Comparison of ENCODE assay signal across 12 cellular contexts in the genomic region with DNA sequence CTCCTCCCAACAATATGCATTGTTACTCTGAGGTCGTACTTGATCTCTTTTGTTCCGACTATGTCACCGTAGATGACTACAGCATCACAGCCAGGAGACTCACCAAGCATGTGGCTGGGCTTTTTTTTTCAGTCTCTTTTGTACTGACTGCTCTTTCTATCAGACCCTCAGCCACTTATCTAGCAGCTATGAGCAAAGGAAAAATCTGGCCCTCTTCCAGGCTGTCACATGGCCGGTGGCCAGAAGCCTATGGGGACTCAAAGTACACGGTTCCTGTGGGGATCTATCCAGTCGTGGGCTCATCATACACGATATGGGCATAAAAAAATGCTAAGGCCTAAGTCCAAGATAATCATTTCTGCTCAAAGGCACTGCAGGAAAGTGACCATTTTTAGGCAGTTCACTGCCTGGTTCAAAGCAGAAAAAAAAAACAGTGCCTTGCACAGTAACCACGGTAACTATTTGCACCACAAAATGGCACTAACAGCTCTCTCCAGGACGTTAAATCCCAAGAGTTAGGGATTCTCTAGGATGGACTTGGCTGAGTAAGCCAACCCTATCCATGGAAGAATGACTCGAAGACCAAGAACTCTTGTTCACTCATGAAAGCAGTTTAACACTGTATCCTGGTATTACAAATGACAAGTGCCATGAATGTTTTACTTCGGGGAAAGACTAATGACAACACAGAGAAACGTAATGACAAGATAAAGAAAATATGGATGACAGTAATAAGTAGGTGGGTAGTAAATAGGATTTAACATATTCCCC. TPM values are rescaled to one million over a fixed set of nuclear protein-coding genes. Genes with fewer than 3 reads are reported as not detected.
A peak's percentile ranks its signal among the peaks of the same experiment; 100 is the strongest.
DNase-seq lines count a peak whose midpoint lies in the region; ATAC-seq and TF ChIP-seq lines count a peak whose summit lies in the region.
"Had no signal": no experiment of that assay in that cellular context is flagged by ENCODE, and none has a peak within 500 bp of the region (broad histone marks: within the 10 kb centered on the region; RNA-seq: fewer than 3 reads in every experiment).

No MANE protein-coding gene starts in this region.

- H3K27me3 Mint-ChIP-seq in activated T-helper 17 cell treated with anti-CD3 and anti-CD28 coated beads, Interleukin-2, amount 50 U/mL, for 72 hours, result no peaks in the 10 kb centered on the region
- H3K27me3 Mint-ChIP-seq: stimulated activated naive CD8-positive, alpha-beta T cell treated with anti-CD3 and anti-CD28 coated beads, Interleukin-15, amount 100 ng/mL, for 72 hours had no signal

- H3K27ac Mint-ChIP-seq in activated T-helper 17 cell treated with anti-CD3 and anti-CD28 coated beads, Interleukin-2, amount 50 U/mL, for 72 hours, result peak overlapping the region; percentile 7
- H3K27ac Mint-ChIP-seq: stimulated activated naive CD8-positive, alpha-beta T cell treated with anti-CD3 and anti-CD28 coated beads, Interleukin-15, amount 100 ng/mL, for 72 hours had no signal

- in situ Hi-C loops in GM13977 (cut with MboI; ENCODE audit: low pct_unique_long_range_greater_than_20kb, low sequenced_read_pairs, unreplicated experiment), result no loop called here

- H3K36me3 ChIP-seq in ACC112 (ENCODE audit: insufficient read depth, low read length), result no peaks in the 10 kb centered on the region
- H3K36me3 ChIP-seq in hepatocyte (replicated peaks; ENCODE audit: insufficient read depth, low read depth), result no peaks in the 10 kb centered on the region
- no peaks in the 10 kb centered on the region for H3K36me3 ChIP-seq in prostate gland

- no peak overlapping the region for H3K4me2 ChIP-seq in hepatocyte

- peaks cover 11% of the 10 kb centered on the region for H3K4me1 Mint-ChIP-seq in activated T-helper 17 cell treated with anti-CD3 and anti-CD28 coated beads, Interleukin-2, amount 50 U/mL, for 72 hours

- no peaks in the 10 kb centered on the region for H4K20me1 ChIP-seq in hepatocyte (ENCODE audit: insufficient read depth, poor library complexity, severe bottlenecking)

- intact Hi-C loops in prostate gland (cut with DNase I), result no loop called here

- H3K4me3 Mint-ChIP-seq in activated T-helper 17 cell treated with anti-CD3 and anti-CD28 coated beads, Interleukin-2, amount 50 U/mL, for 72 hours, result no peak overlapping the region
- H3K4me3 Mint-ChIP-seq: stimulated activated naive CD8-positive, alpha-beta T cell treated with anti-CD3 and anti-CD28 coated beads, Interleukin-15, amount 100 ng/mL, for 72 hours had no signal

- H3K4me3 ChIP-seq in ACC112 (ENCODE audit: low read depth, low read length) (no peak overlapping the region), hepatocyte (no peak overlapping the region), prostate gland (no peak overlapping the region)

- H3K9me3 ChIP-seq in hepatocyte (ENCODE audit: low read depth) (no peaks in the 10 kb centered on the region), prostate gland (no peaks in the 10 kb centered on the region)

- peaks cover 13% of the 10 kb centered on the region for H3K4me1 ChIP-seq in ACC112 (ENCODE audit: control insufficient read depth, insufficient read depth, low read length, unreplicated experiment)
- no peaks in the 10 kb centered on the region for H3K4me1 ChIP-seq in hepatocyte (ENCODE audit: insufficient read depth)
- no peaks in the 10 kb centered on the region for H3K4me1 ChIP-seq in prostate gland (replicated peaks)

- H3K79me2 ChIP-seq in ACC112 (ENCODE audit: control insufficient read depth, insufficient read depth, low read length, unreplicated experiment) (no peaks in the 10 kb centered on the region), hepatocyte (no peaks in the 10 kb centered on the region)

- TF ChIP-seq POLR2A in prostate gland (IDR thresholded peaks at IDR 0.05), result no peak

- H3K36me3 Mint-ChIP-seq in activated T-helper 17 cell treated with anti-CD3 and anti-CD28 coated beads, Interleukin-2, amount 50 U/mL, for 72 hours (ENCODE audit: low read depth), result peaks cover 34% of the 10 kb centered on the region

- peak; percentile 14 for DNase-seq in NCI-H1436 treated with DMSO at 0.1 percent for 48 hours (lab: John Stamatoyannopoulos, UW)
- peak; percentile 29 for DNase-seq in hepatocyte (ENCODE audit: low spot score)
- DNase-seq in GM13977 (ENCODE audit: low spot score), result no peak
- no peak for DNase-seq in iPS-NIHi11 (ENCODE audit: low spot score)
- DNase-seq in prostate gland (ENCODE audit: low spot score), result no peak
- DNase-seq: activated CD4-positive, alpha-beta T cell treated with anti-CD3 and anti-CD28 coated beads for 1 hour; amniotic stem cell; NCI-H1694 treated with DMSO at 0.1 percent for 48 hours; stimulated activated naive CD8-positive, alpha-beta T cell treated with anti-CD3 and anti-CD28 coated beads, Interleukin-15, amount 100 ng/mL, for 72 hours had no signal

- no peaks in the 10 kb centered on the region for H3K9me3 Mint-ChIP-seq in activated T-helper 17 cell treated with anti-CD3 and anti-CD28 coated beads, Interleukin-2, amount 50 U/mL, for 72 hours
- H3K9me3 Mint-ChIP-seq: stimulated activated naive CD8-positive, alpha-beta T cell treated with anti-CD3 and anti-CD28 coated beads, Interleukin-15, amount 100 ng/mL, for 72 hours had no signal

- TF ChIP-seq CTCF in hepatocyte (IDR thresholded peaks at IDR 0.05; ENCODE audit: poor library complexity), result no peak
- TF ChIP-seq CTCF in GM13977 (IDR thresholded peaks at IDR 0.05; ENCODE audit: extremely low read depth, insufficient read depth, missing control alignments), result no peak
- no peak for TF ChIP-seq CTCF in prostate gland (IDR thresholded peaks at IDR 0.05)

- H3K27ac ChIP-seq in ACC112 (ENCODE audit: low read depth, low read length), result peak overlapping the region; percentile 18; the same call in 1 of the 2 replicates
- no peak overlapping the region for H3K27ac ChIP-seq in hepatocyte
- no peak overlapping the region for H3K27ac ChIP-seq in prostate gland

- WGBS in hepatocyte (ENCODE audit: low lambda C conversion rate, missing lambda C conversion rate), result 72% methylated on average over 12 of the region's 12 CpGs
- WGBS in prostate gland, result 64% methylated on average over 12 of the region's 12 CpGs

- no peaks in the 10 kb centered on the region for H3K27me3 ChIP-seq in ACC112 (ENCODE audit: insufficient read depth, low read length)
- H3K27me3 ChIP-seq in hepatocyte, result no peaks in the 10 kb centered on the region
- H3K27me3 ChIP-seq in prostate gland (replicated peaks; ENCODE audit: insufficient read depth), result no peaks in the 10 kb centered on the region

- no peaks in the 10 kb centered on the region for H3K9me2 ChIP-seq in hepatocyte (replicated peaks; ENCODE audit: insufficient read depth)

- H2AFZ ChIP-seq in ACC112 (ENCODE audit: low read length, unreplicated experiment), result no peak overlapping the region
- H2AFZ ChIP-seq in hepatocyte, result no peak overlapping the region

- no peak for ATAC-seq in activated T-helper 17 cell treated with anti-CD3 and anti-CD28 coated beads, Interleukin-2, amount 50 U/mL, for 72 hours (replicated peaks)
- ATAC-seq in GM21717 (IDR thresholded peaks at IDR 0.05; ENCODE audit: unreplicated experiment), result no peak
- ATAC-seq: stimulated activated naive CD8-positive, alpha-beta T cell treated with anti-CD3 and anti-CD28 coated beads, Interleukin-15, amount 100 ng/mL, for 72 hours had no signal

RNA-seq across cellular contexts. Expression of a gene that starts 50.3 kb away (rescaled TPM):
- total RNA-seq in activated T-helper 17 cell treated with anti-CD3 and anti-CD28 coated beads, Interleukin-2, amount 50 U/mL, for 72 hours, result 10 to 100 TPM; 23.2 to 38.1 TPM
- total RNA-seq in hepatocyte (16.2 and 16.8 TPM in 2 replicates), prostate gland (10 to 100 TPM; 12.9 to 31.9 TPM)
- polyA plus RNA-seq in hepatocyte, result 11.1 and 14.8 TPM in 2 replicates

Comparison
In these comparisons a context has a peak if more than half of its experiments do, and no peak if none do; other contexts are left out.
1. DNase-seq: peak in NCI-H1436 treated with DMSO at 0.1 percent for 48 hours (single experiment) and hepatocyte (single experiment); none in GM13977 (single experiment), iPS-NIHi11 (single experiment) and prostate gland (single experiment).